ENCODE assay signal across 14 cellular contexts in genomic region chr9:27385606-27386005, GRCh38.
A peak's percentile ranks its signal among the peaks of the same experiment; 100 is the strongest.
DNase-seq lines count a peak whose midpoint lies in the region; ATAC-seq and TF ChIP-seq lines count a peak whose summit lies in the region.
"Had no signal": no experiment of that assay in that cellular context is flagged by ENCODE, and none has a peak within 500 bp of the region (broad histone marks: within the 10 kb centered on the region; RNA-seq: fewer than 3 reads in every experiment).

No MANE protein-coding gene starts in this region.

- ATAC-seq in GM19397 (IDR thresholded peaks at IDR 0.05; ENCODE audit: unreplicated experiment) (no peak), GM21529 (IDR thresholded peaks at IDR 0.05; ENCODE audit: unreplicated experiment) (no peak)
- ATAC-seq: natural killer cell had no signal

- no peaks in the 10 kb centered on the region for H3K9me3 Mint-ChIP-seq in activated CD4-positive, alpha-beta memory T cell treated with anti-CD3 and anti-CD28 coated beads, Interleukin-2, amount 10 ng/mL, durations not matched to agents 7 days and 5 days
- H3K9me3 Mint-ChIP-seq: activated T-helper 2 cell treated with anti-CD3 and anti-CD28 coated beads, Interferon-gamma antibody, Interleukin-2, Interleukin-4, amounts not matched to agents 10 μg/mL and 5 μg/mL and 100 μg/mL, durations not matched to agents 14 hours and 24 hours and 36 hours; CD14-positive monocyte; natural killer cell had no signal

- H3K9me3 ChIP-seq in DOHH2 (ENCODE audit: control insufficient read depth, insufficient read depth, low read length) (no peaks in the 10 kb centered on the region), Karpas-422 (ENCODE audit: low read length) (no peaks in the 10 kb centered on the region)
- H3K9me3 ChIP-seq in effector memory CD4-positive, alpha-beta T cell (ENCODE audit: control insufficient read depth, low read length): no peaks in the 10 kb centered on the region
- H3K9me3 ChIP-seq: sigmoid colon had no signal

- H3K36me3 ChIP-seq in DOHH2 (ENCODE audit: control insufficient read depth, low read length) (no peaks in the 10 kb centered on the region), Karpas-422 (ENCODE audit: insufficient read depth, low read length) (no peaks in the 10 kb centered on the region)
- H3K36me3 ChIP-seq in effector memory CD4-positive, alpha-beta T cell (ENCODE audit: control insufficient read depth, insufficient read depth, low read length): no peaks in the 10 kb centered on the region
- H3K36me3 ChIP-seq: sigmoid colon had no signal

- H3K4me1 ChIP-seq in DOHH2 (ENCODE audit: control insufficient read depth, low read length) (peaks cover 58% of the 10 kb centered on the region), Karpas-422 (ENCODE audit: low read length) (peaks cover 45% of the 10 kb centered on the region)
- no peaks in the 10 kb centered on the region for H3K4me1 ChIP-seq in effector memory CD4-positive, alpha-beta T cell (ENCODE audit: control insufficient read depth, insufficient read depth, low read length, poor library complexity, severe bottlenecking)

- H3K27me3 ChIP-seq in DOHH2 (ENCODE audit: control insufficient read depth, low read length) (peaks cover 18% of the 10 kb centered on the region), Karpas-422 (ENCODE audit: low read length) (no peaks in the 10 kb centered on the region)
- no peaks in the 10 kb centered on the region for H3K27me3 ChIP-seq in effector memory CD4-positive, alpha-beta T cell (replicated peaks; ENCODE audit: control insufficient read depth, insufficient read depth, low read length, poor library complexity, severe bottlenecking)
- H3K27me3 ChIP-seq: sigmoid colon had no signal

- no peak overlapping the region for H3K9ac ChIP-seq in Karpas-422 (ENCODE audit: low read length)

- no peaks in the 10 kb centered on the region for H3K79me2 ChIP-seq in DOHH2 (ENCODE audit: control insufficient read depth, low read length)
- no peaks in the 10 kb centered on the region for H3K79me2 ChIP-seq in Karpas-422 (ENCODE audit: low read length)

- H3K27ac Mint-ChIP-seq in activated CD4-positive, alpha-beta memory T cell treated with anti-CD3 and anti-CD28 coated beads, Interleukin-2, amount 10 ng/mL, durations not matched to agents 7 days and 5 days: no peak overlapping the region
- H3K27ac Mint-ChIP-seq: activated T-helper 2 cell treated with anti-CD3 and anti-CD28 coated beads, Interferon-gamma antibody, Interleukin-2, Interleukin-4, amounts not matched to agents 10 μg/mL and 5 μg/mL and 100 μg/mL, durations not matched to agents 14 hours and 24 hours and 36 hours; CD14-positive monocyte; natural killer cell had no signal

- H3K4me3 ChIP-seq in DOHH2 (ENCODE audit: low read length) (no peak overlapping the region), Karpas-422 (ENCODE audit: low read length) (no peak overlapping the region)
- H3K4me3 ChIP-seq in effector memory CD4-positive, alpha-beta T cell (ENCODE audit: insufficient read depth, low read depth, low read length, poor library complexity, severe bottlenecking): no peak overlapping the region
- H3K4me3 ChIP-seq: sigmoid colon had no signal

- no peak overlapping the region for H3K27ac ChIP-seq in DOHH2 (ENCODE audit: low read depth, low read length)
- H3K27ac ChIP-seq in Karpas-422 (ENCODE audit: low read length): no peak overlapping the region
- H3K27ac ChIP-seq in VCaP: peak overlapping the region; percentile 31; the same call in 1 of the 2 replicates
- H3K27ac ChIP-seq in effector memory CD4-positive, alpha-beta T cell (ENCODE audit: insufficient read depth, low read length, poor library complexity, severe bottlenecking): no peak overlapping the region
- H3K27ac ChIP-seq: sigmoid colon had no signal

- POLR2A ChIA-PET in activated CD4-positive, alpha-beta memory T cell treated with anti-CD3 and anti-CD28 coated beads, Interleukin-2, amount 10 ng/mL, durations not matched to agents 7 days and 5 days (lab: Charles Lee): no interaction called here

- no peaks in the 10 kb centered on the region for H4K20me1 ChIP-seq in DOHH2 (ENCODE audit: control insufficient read depth, insufficient read depth, low read depth, low read length)
- no peaks in the 10 kb centered on the region for H4K20me1 ChIP-seq in Karpas-422 (ENCODE audit: insufficient read depth, low read depth, low read length)

- H3K4me2 ChIP-seq in DOHH2 (ENCODE audit: low read length): peak overlapping the region; percentile 40
- peak overlapping the region; percentile 48 for H3K4me2 ChIP-seq in Karpas-422 (ENCODE audit: low read depth, low read length, poor library complexity, severe bottlenecking)

- H2AFZ ChIP-seq in Karpas-422 (ENCODE audit: low read length): no peak overlapping the region

- H3K27me3 Mint-ChIP-seq in activated CD4-positive, alpha-beta memory T cell treated with anti-CD3 and anti-CD28 coated beads, Interleukin-2, amount 10 ng/mL, durations not matched to agents 7 days and 5 days: peaks cover 31% of the 10 kb centered on the region

- no peak overlapping the region for H3K4me3 Mint-ChIP-seq in activated CD4-positive, alpha-beta memory T cell treated with anti-CD3 and anti-CD28 coated beads, Interleukin-2, amount 10 ng/mL, durations not matched to agents 7 days and 5 days
- H3K4me3 Mint-ChIP-seq: CD14-positive monocyte, natural killer cell had no signal

- DNase-seq in Karpas-422: no peak
- peak; percentile 84 for DNase-seq in mucosa of gallbladder (ENCODE audit: low spot score)
- no peak for DNase-seq in effector memory CD4-positive, alpha-beta T cell
- no peak for DNase-seq in activated CD4-positive, alpha-beta memory T cell treated with anti-CD3 and anti-CD28 coated beads, Interleukin-2, amount 10 ng/mL, durations not matched to agents 7 days and 5 days
- DNase-seq: effector CD8-positive, alpha-beta T cell; natural killer cell; NCI-H1930; sigmoid colon had no signal

- H3F3A ChIP-seq in DOHH2 (ENCODE audit: control insufficient read depth, insufficient read depth): no peaks in the 10 kb centered on the region

- CTCF ChIA-PET in activated CD4-positive, alpha-beta memory T cell treated with anti-CD3 and anti-CD28 coated beads, Interleukin-2, amount 10 ng/mL, durations not matched to agents 7 days and 5 days (lab: Charles Lee): no interaction called here

- no peaks in the 10 kb centered on the region for H3K36me3 Mint-ChIP-seq in activated CD4-positive, alpha-beta memory T cell treated with anti-CD3 and anti-CD28 coated beads, Interleukin-2, amount 10 ng/mL, durations not matched to agents 7 days and 5 days (ENCODE audit: low read depth)
- H3K36me3 Mint-ChIP-seq: CD14-positive monocyte, natural killer cell had no signal

- TF ChIP-seq CTCF in DOHH2 (IDR thresholded peaks at IDR 0.05; ENCODE audit: low read depth, low read length, poor library complexity, severe bottlenecking) (no peak), VCaP (conservative IDR thresholded peaks at IDR 0.05) (no peak)

- no peaks in the 10 kb centered on the region for H3K9me2 ChIP-seq in DOHH2 (replicated peaks; ENCODE audit: control insufficient read depth, low read length)
- no peaks in the 10 kb centered on the region for H3K9me2 ChIP-seq in Karpas-422 (replicated peaks; ENCODE audit: insufficient read depth, low read length)

- peaks cover 2% of the 10 kb centered on the region for H3K4me1 Mint-ChIP-seq in activated CD4-positive, alpha-beta memory T cell treated with anti-CD3 and anti-CD28 coated beads, Interleukin-2, amount 10 ng/mL, durations not matched to agents 7 days and 5 days
- H3K4me1 Mint-ChIP-seq: CD14-positive monocyte, natural killer cell had no signal
